Comparison of ENCODE assay signal across 8 cellular contexts in genomic region chrX:40539214-40540142, GRCh38. TPM values are rescaled to one million over a fixed set of nuclear protein-coding genes. Genes with fewer than 3 reads are reported as not detected.
A peak's percentile ranks its signal among the peaks of the same experiment; 100 is the strongest.
DNase-seq lines count a peak whose midpoint lies in the region; ATAC-seq and TF ChIP-seq lines count a peak whose summit lies in the region.

No MANE protein-coding gene starts in this region.

- CTCF ChIA-PET in activated CD4-positive, alpha-beta memory T cell treated with anti-CD3 and anti-CD28 coated beads, Interleukin-2, amount 10 ng/mL, durations not matched to agents 7 days and 5 days (lab: Charles Lee) = interaction anchor here (0.5 to 2.6 kb wide), 7 partner anchors 16 to 255 kb away, joined by 3 to 11 read pairs (median 3); partner anchors contain the start of genes ATP6AP2 and CXorf38

- H3K36me3 Mint-ChIP-seq in activated CD4-positive, alpha-beta memory T cell treated with anti-CD3 and anti-CD28 coated beads, Interleukin-2, amount 10 ng/mL, durations not matched to agents 7 days and 5 days (ENCODE audit: low read depth) = no peaks in the 10 kb centered on the region

- H3K27me3 ChIP-seq in DOHH2 (ENCODE audit: control insufficient read depth, low read length) = peaks cover 3% of the 10 kb centered on the region; the same call in 1 of the 2 replicates
- H3K27me3 ChIP-seq in prostate gland (replicated peaks; ENCODE audit: insufficient read depth) = no peaks in the 10 kb centered on the region

- H3K9me3 ChIP-seq in DOHH2 (ENCODE audit: control insufficient read depth, insufficient read depth, low read length) (no peaks in the 10 kb centered on the region), prostate gland (no peaks in the 10 kb centered on the region)

- H3K4me1 ChIP-seq in DOHH2 (ENCODE audit: control insufficient read depth, low read length) = peaks cover 7% of the 10 kb centered on the region
- H3K4me1 ChIP-seq in prostate gland (replicated peaks) = no peaks in the 10 kb centered on the region

- H3F3A ChIP-seq in DOHH2 (ENCODE audit: control insufficient read depth, insufficient read depth) = no peaks in the 10 kb centered on the region

- POLR2A ChIA-PET in activated CD4-positive, alpha-beta memory T cell treated with anti-CD3 and anti-CD28 coated beads, Interleukin-2, amount 10 ng/mL, durations not matched to agents 7 days and 5 days (lab: Charles Lee) = no interaction called here

- 50% methylated on average over 20 of the region's 20 CpGs for WGBS in prostate gland

- no peak for TF ChIP-seq POLR2A in prostate gland (IDR thresholded peaks at IDR 0.05)

- H3K27ac Mint-ChIP-seq in activated CD4-positive, alpha-beta memory T cell treated with anti-CD3 and anti-CD28 coated beads, Interleukin-2, amount 10 ng/mL, durations not matched to agents 7 days and 5 days = no peak overlapping the region

- H3K27me3 Mint-ChIP-seq in activated CD4-positive, alpha-beta memory T cell treated with anti-CD3 and anti-CD28 coated beads, Interleukin-2, amount 10 ng/mL, durations not matched to agents 7 days and 5 days = peaks cover 23% of the 10 kb centered on the region

- H3K4me3 Mint-ChIP-seq in activated CD4-positive, alpha-beta memory T cell treated with anti-CD3 and anti-CD28 coated beads, Interleukin-2, amount 10 ng/mL, durations not matched to agents 7 days and 5 days = no peak overlapping the region

- peak overlapping the region; percentile 16; the same call in 1 of the 2 replicates for H3K4me2 ChIP-seq in DOHH2 (ENCODE audit: low read length)

- no peaks in the 10 kb centered on the region for H3K9me3 Mint-ChIP-seq in activated CD4-positive, alpha-beta memory T cell treated with anti-CD3 and anti-CD28 coated beads, Interleukin-2, amount 10 ng/mL, durations not matched to agents 7 days and 5 days

- H3K27ac ChIP-seq in DOHH2 (ENCODE audit: low read depth, low read length) = no peak overlapping the region
- peak overlapping the region; percentile 54 to 72 for H3K27ac ChIP-seq in prostate gland

- H3K9me2 ChIP-seq in DOHH2 (replicated peaks; ENCODE audit: control insufficient read depth, low read length) = no peaks in the 10 kb centered on the region

- intact Hi-C loops in prostate gland (cut with DNase I) = no loop called here

- peaks cover 23% of the 10 kb centered on the region for H3K4me1 Mint-ChIP-seq in activated CD4-positive, alpha-beta memory T cell treated with anti-CD3 and anti-CD28 coated beads, Interleukin-2, amount 10 ng/mL, durations not matched to agents 7 days and 5 days

- TF ChIP-seq CTCF in DOHH2 (IDR thresholded peaks at IDR 0.05; ENCODE audit: low read depth, low read length, poor library complexity, severe bottlenecking) (peak; percentile 51), prostate gland (IDR thresholded peaks at IDR 0.05) (no peak)

- no peak overlapping the region for H3K4me3 ChIP-seq in DOHH2 (ENCODE audit: low read length)
- no peak overlapping the region for H3K4me3 ChIP-seq in prostate gland

- no peaks in the 10 kb centered on the region for H4K20me1 ChIP-seq in DOHH2 (ENCODE audit: control insufficient read depth, insufficient read depth, low read depth, low read length)

- peak; percentile 56 for ATAC-seq in GM21825 (IDR thresholded peaks at IDR 0.05; ENCODE audit: unreplicated experiment)

- no peaks in the 10 kb centered on the region for H3K79me2 ChIP-seq in DOHH2 (ENCODE audit: control insufficient read depth, low read length)

- no peaks in the 10 kb centered on the region for H3K36me3 ChIP-seq in DOHH2 (ENCODE audit: control insufficient read depth, low read length)
- no peaks in the 10 kb centered on the region for H3K36me3 ChIP-seq in prostate gland

- DNase-seq in NCI-H2107 treated with DMSO at 0.1 percent for 48 hours (lab: John Stamatoyannopoulos, UW; ENCODE audit: unreplicated experiment) (peak; percentile 53), fibroblast of gingiva (ENCODE audit: low read depth) (peak; percentile 60), prostate gland (ENCODE audit: low spot score) (peak; percentile 13), D341Med (ENCODE audit: low spot score) (no peak), cerebellar nuclear complex (lab: John Stamatoyannopoulos, UW) (no peak)
- DNase-seq in activated CD4-positive, alpha-beta memory T cell treated with anti-CD3 and anti-CD28 coated beads, Interleukin-2, amount 10 ng/mL, durations not matched to agents 7 days and 5 days = peak; percentile 78

RNA-seq across cellular contexts. Expression of gene ATP6AP2, which starts 41.3 kb away (rescaled TPM):
- 10 to 100 TPM; 72.9 to 77.8 TPM for total RNA-seq in activated CD4-positive, alpha-beta memory T cell treated with anti-CD3 and anti-CD28 coated beads, Interleukin-2, amount 10 ng/mL, durations not matched to agents 7 days and 5 days
- total RNA-seq in prostate gland = 100 to 1,000 TPM in 1 of 2 donors, 10 to 100 TPM in 1; 84.1 to 118 TPM

Comparison
In these comparisons a context has a peak if more than half of its experiments do, and no peak if none do; other contexts are left out.
1. DNase-seq: peak in NCI-H2107 treated with DMSO at 0.1 percent for 48 hours (single experiment), activated CD4-positive, alpha-beta memory T cell treated with anti-CD3 and anti-CD28 coated beads, Interleukin-2, amount 10 ng/mL, durations not matched to agents 7 days and 5 days (single experiment), fibroblast of gingiva (single experiment) and prostate gland (single experiment); none in D341Med (single experiment) and cerebellar nuclear complex (0 of 2).